In genomic region chr1:55554611-55555010, GRCh38 we compare ENCODE assay signal across 25 cellular contexts.
"Had no signal": no experiment of that assay in that cellular context is flagged by ENCODE, and none has a peak within 500 bp of the region (broad histone marks: within the 10 kb centered on the region; RNA-seq: fewer than 3 reads in every experiment).

No MANE protein-coding gene starts in this region.

- H3K27me3 ChIP-seq: ascending aorta, body of pancreas, Peyer's patch had no signal

- H3K27ac ChIP-seq: ascending aorta, body of pancreas, Peyer's patch, RWPE1, SJCRH30 had no signal

- H3K4me1 ChIP-seq: ascending aorta, body of pancreas, Peyer's patch, SJCRH30 had no signal

- H3K9me3 ChIP-seq: ascending aorta, body of pancreas, Peyer's patch, SJCRH30 had no signal

- DNase-seq: activated B cell treated with CpG ODN at 0.5 μM for 24 hours; activated CD4-positive, alpha-beta T cell treated with anti-CD3 and anti-CD28 coated beads for 1 hour; activated CD4-positive, alpha-beta T cell treated with anti-CD3 and anti-CD28 coated beads, Interleukin-2, amount 10 ng/mL, durations not matched to agents 24 days and 14 days; activated CD4-positive, alpha-beta T cell treated with anti-CD3 and anti-CD28 coated beads, Interleukin-2, amount 50 U/mL, for 48 hours; activated CD8-positive, alpha-beta memory T cell treated with anti-CD3 and anti-CD28 coated beads, Interleukin-2, amount 10 ng/mL, durations not matched to agents 7 days and 5 days; activated effector memory CD4-positive, alpha-beta T cell treated with Interleukin-2 at 50 U/mL for 16 hours; activated naive CD4-positive, alpha-beta T cell; activated naive CD8-positive, alpha-beta T cell treated with anti-CD3 and anti-CD28 coated beads, Interleukin-2, amount 50 U/mL, for 24 hours; activated T-cell treated with anti-CD3 and anti-CD28 coated beads, Interleukin-2, amount 50 U/mL, for 24 hours; amniotic stem cell; body of pancreas; central memory CD4-positive, alpha-beta T cell; NCI-H1048; NCI-H146; NCI-H2029; NCI-H2107; NCI-H526; NCI-H774; NK-92 treated with Interleukin-12 subunit alpha and Interleukin-12 subunit beta, amount 100 ng/mL, for 24 hours; Peyer's patch; Right ventricle myocardium superior; SJCRH30 had no signal

- H3K36me3 ChIP-seq: ascending aorta, Peyer's patch, SJCRH30 had no signal

- ATAC-seq: activated CD8-positive, alpha-beta memory T cell treated with anti-CD3 and anti-CD28 coated beads, Interleukin-2, amount 10 ng/mL, durations not matched to agents 7 days and 5 days; activated naive CD4-positive, alpha-beta T cell treated with anti-CD3 and anti-CD28 coated beads, Interleukin-2, amount 50 U/mL, for 72 hours; activated naive CD8-positive, alpha-beta T cell treated with anti-CD3 and anti-CD28 coated beads, Interleukin-2, amount 50 U/mL, for 24 hours; body of pancreas had no signal

- H3K4me3 ChIP-seq: ascending aorta, body of pancreas, Peyer's patch, SJCRH30 had no signal
